ENCODE assay signal across 1 cellular context in the genomic region with DNA sequence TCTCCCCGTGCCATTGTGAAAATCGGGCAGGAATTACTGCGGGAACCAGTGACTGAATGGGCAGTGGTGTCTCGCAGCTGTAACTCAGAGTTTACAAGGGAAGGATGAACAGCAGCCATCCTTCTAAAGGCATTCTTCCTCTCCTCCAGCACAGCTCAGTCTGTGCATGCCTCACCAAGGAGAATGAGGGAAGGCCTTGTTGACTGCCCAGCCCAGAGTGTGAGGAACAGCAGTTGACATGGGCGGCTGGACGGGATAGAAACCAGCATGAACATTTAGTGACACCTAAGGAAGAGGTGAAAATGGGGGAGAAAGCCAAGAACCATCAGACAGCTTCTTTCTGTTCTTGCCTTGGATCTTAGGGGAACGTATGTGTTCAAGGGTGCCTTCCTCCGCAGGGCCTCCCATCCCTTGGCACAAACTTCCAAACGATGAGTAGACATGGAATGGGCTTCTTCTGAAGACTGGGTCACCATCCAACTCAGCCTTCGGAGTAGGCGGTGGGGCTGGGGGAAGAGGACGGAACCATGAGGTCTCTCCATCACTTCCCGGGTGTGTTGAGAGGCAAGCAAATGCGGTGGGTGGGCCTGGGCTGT.
TF ChIP-seq lines count a peak whose summit lies in the region.

No MANE protein-coding gene starts in this region.

TF ChIP-seq in IMR-90, 13 proteins besides CTCF, POLR2A, EP300 and RAD21:
- TF ChIP-seq FOS (IDR thresholded peaks at IDR 0.05; ENCODE audit: low read depth, low read length) = no peak
